18 cellular contexts compared by ENCODE assay signal in the genomic region with DNA sequence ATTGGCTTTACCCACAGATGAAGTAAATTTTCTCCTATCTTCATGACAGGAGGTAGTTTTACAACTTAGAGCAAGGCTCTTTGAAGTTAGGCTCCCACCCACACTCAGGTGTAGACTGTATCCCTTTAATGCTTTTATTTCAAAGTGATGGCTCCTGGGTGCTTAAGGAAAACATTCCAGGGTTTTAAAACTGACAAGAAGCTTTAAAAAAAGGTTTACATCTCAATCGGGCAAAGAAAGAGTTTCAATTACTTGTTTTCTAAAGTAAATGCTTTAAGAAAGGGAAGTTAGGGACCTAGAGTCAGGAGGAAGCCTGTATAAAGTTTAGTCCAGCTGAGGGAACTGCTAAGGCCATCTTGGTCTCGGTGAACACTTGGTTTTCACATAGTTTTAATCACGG.
DNase-seq lines count a peak whose midpoint lies in the region; ATAC-seq, FAIRE-seq and TF ChIP-seq lines count a peak whose summit lies in the region.
"Had no signal": no experiment of that assay in that cellular context is flagged by ENCODE, and none has a peak within 500 bp of the region (broad histone marks: within the 10 kb centered on the region; RNA-seq: fewer than 3 reads in every experiment).

No MANE protein-coding gene starts in this region.

- H3K36me3 Mint-ChIP-seq in GM23338 (ENCODE audit: low read depth), result peaks cover 4% of the 10 kb centered on the region; the same call in 2 of the 3 replicates
- H3K36me3 Mint-ChIP-seq: CD8-positive, alpha-beta T cell had no signal

- CTCF ChIA-PET in H1 (lab: Charles Lee; ENCODE audit: partially characterized antibody), result interaction anchor here (0.7 kb wide), 1 partner anchor 57 kb away, joined by 3 read pairs; no protein-coding TSS in a partner anchor

- no peak overlapping the region for H3K4ac ChIP-seq in H1 (replicated peaks; ENCODE audit: insufficient read length, low read depth, low read length)
- no peak overlapping the region for H3K4ac ChIP-seq in mesendoderm (ENCODE audit: low read depth, low read length)

- H3K18ac ChIP-seq in H1 (ENCODE audit: extremely low read depth, low read length) (no peak overlapping the region), mesendoderm (ENCODE audit: low read length) (no peak overlapping the region)

- H3K36me3 ChIP-seq in GM23338 (ENCODE audit: insufficient read depth) (no peaks in the 10 kb centered on the region), H1 (ENCODE audit: control insufficient read depth in 2 of 4, insufficient read depth in 4 of 4, low read length in 3 of 4) (no peaks in the 10 kb centered on the region), mesendoderm (ENCODE audit: control insufficient read depth, insufficient read depth, low read length) (no peaks in the 10 kb centered on the region)
- H3K36me3 ChIP-seq: BLaER1 treated with 17β-estradiol and CSF1 and Interleukin-3, amounts not matched to agents 10 nM and 100 nM had no signal

- H3K56ac ChIP-seq in H1 (replicated peaks; ENCODE audit: insufficient read length, low read depth, low read length) (no peak overlapping the region), mesendoderm (ENCODE audit: low read length) (no peak overlapping the region)

- H3K4me2 ChIP-seq in GM23338 (no peak overlapping the region), H1 (ENCODE audit: insufficient read depth in 1 of 2, low read depth in 2 of 2, low read length in 2 of 2) (no peak overlapping the region), mesendoderm (ENCODE audit: low read length) (no peak overlapping the region)
- H3K4me2 ChIP-seq: BLaER1 treated with 17β-estradiol and CSF1 and Interleukin-3, amounts not matched to agents 10 nM and 100 nM had no signal

- no peaks in the 10 kb centered on the region for H3F3A ChIP-seq in GM23338 (replicated peaks; ENCODE audit: low read depth)

- H2BK15ac ChIP-seq in H1 (ENCODE audit: low read length), result no peak overlapping the region
- no peak overlapping the region for H2BK15ac ChIP-seq in mesendoderm (replicated peaks; ENCODE audit: low read depth)

- H2BK5ac ChIP-seq in H1 (ENCODE audit: low read depth, low read length) (no peak overlapping the region), mesendoderm (ENCODE audit: low read length) (no peak overlapping the region)

- no peaks in the 10 kb centered on the region for H3K9me2 ChIP-seq in GM23338 (ENCODE audit: insufficient read depth)

- no peak overlapping the region for H4K91ac ChIP-seq in H1 (replicated peaks; ENCODE audit: insufficient read length, low read length)

- DNase-seq in GM23338 (ENCODE audit: low spot score), result peak; percentile 48
- peak in 1 of 2 experiments; percentile 17 for DNase-seq in H1 (ENCODE audit: low read depth in 1 of 2, low spot score in 2 of 2)
- peak; percentile 21 for DNase-seq in mesendoderm
- DNase-seq in GM13977 (ENCODE audit: low spot score), result no peak
- DNase-seq in NCI-H2029 treated with DMSO at 0.1 percent for 48 hours (lab: John Stamatoyannopoulos, UW), result no peak
- DNase-seq: CD8-positive, alpha-beta T cell; DMS79; GF-D8; GM23248; H7; HFFc6; KBM-7 had no signal

- TF ChIP-seq RAD21 in H1 (IDR thresholded peaks at IDR 0.05 in 1 of 2, conservative IDR thresholded peaks at IDR 0.05 in 1 of 2; ENCODE audit: low read depth in 2 of 2, low read length in 2 of 2), result no peak

- peaks cover 30% of the 10 kb centered on the region; the same call in 2 of the 3 replicates for H3K9me3 Mint-ChIP-seq in GM23338

- H3K79me1 ChIP-seq in H1 (ENCODE audit: low read depth, low read length) (no peaks in the 10 kb centered on the region), mesendoderm (ENCODE audit: low read length) (no peaks in the 10 kb centered on the region)

- H3K4me3 ChIP-seq in GM23338, result no peak overlapping the region
- H3K4me3 ChIP-seq in H1 (ENCODE audit: extremely low read depth in 1 of 4, insufficient read depth in 2 of 4, low read depth in 3 of 4, low read length in 4 of 4), result no peak overlapping the region
- no peak overlapping the region for H3K4me3 ChIP-seq in mesendoderm (ENCODE audit: low read length)
- H3K4me3 ChIP-seq: BLaER1 treated with 17β-estradiol and CSF1 and Interleukin-3, amounts not matched to agents 10 nM and 100 nM; GM23248 had no signal

- in situ Hi-C loops in GM13977 (cut with MboI; ENCODE audit: low pct_unique_long_range_greater_than_20kb, low sequenced_read_pairs, unreplicated experiment), result no loop called here

- FAIRE-seq in H1 (lab: Jason Lieb, UNC), result peak; percentile 36
- FAIRE-seq: HTR-8/SVneo had no signal

- H3K9me3 ChIP-seq in H1 (ENCODE audit: insufficient read depth in 2 of 2, low read depth in 1 of 2, low read length in 1 of 2), result no peaks in the 10 kb centered on the region

- peak in 1 of 2 experiments; percentile 35; a peak in 1 of 3 replicates for TF ChIP-seq EP300 in H1 (IDR thresholded peaks at IDR 0.05; ENCODE audit: borderline replicate concordance in 1 of 2, low read depth in 2 of 2, low read length in 2 of 2)

- no peaks in the 10 kb centered on the region for H3K23me2 ChIP-seq in H1 (ENCODE audit: low read depth, low read length)

- H3K14ac ChIP-seq in H1 (ENCODE audit: insufficient read length), result no peak overlapping the region

- H4K5ac ChIP-seq in H1 (ENCODE audit: insufficient read length, low read depth, low read length), result no peak overlapping the region
- H4K5ac ChIP-seq in mesendoderm (ENCODE audit: low read length), result no peak overlapping the region

- H3K4me1 ChIP-seq in GM23338 (ENCODE audit: insufficient read depth) (no peaks in the 10 kb centered on the region), H1 (replicated peaks in 1 of 4; ENCODE audit: control insufficient read depth in 3 of 4, insufficient read depth in 4 of 4, low read length in 3 of 4) (no peaks in the 10 kb centered on the region), mesendoderm (ENCODE audit: control insufficient read depth, low read depth, low read length) (no peaks in the 10 kb centered on the region)
- H3K4me1 ChIP-seq: BLaER1 treated with 17β-estradiol and CSF1 and Interleukin-3, amounts not matched to agents 10 nM and 100 nM had no signal

- POLR2A ChIA-PET in H1 (lab: Charles Lee; ENCODE audit: partially characterized antibody), result no interaction called here

- ATAC-seq in GM23338, result peak; percentile 79
- ATAC-seq in GM18517 (IDR thresholded peaks at IDR 0.05; ENCODE audit: unreplicated experiment), result no peak
- ATAC-seq: CD8-positive, alpha-beta T cell; HCT116 had no signal

- H3K9ac ChIP-seq in H1 (replicated peaks in 1 of 4; ENCODE audit: extremely low read depth in 1 of 4, low read depth in 3 of 4, low read length in 3 of 4) (no peak overlapping the region), mesendoderm (ENCODE audit: low read length) (no peak overlapping the region)
- H3K9ac ChIP-seq: BLaER1 treated with 17β-estradiol and CSF1 and Interleukin-3, amounts not matched to agents 10 nM and 100 nM; GM23248 had no signal

- no peak overlapping the region for H2BK20ac ChIP-seq in H1 (ENCODE audit: low read length)

- H3K27me3 Mint-ChIP-seq in GM23338 (ENCODE audit: insufficient read depth, low read depth, poor library complexity), result peaks cover 52% of the 10 kb centered on the region
- H3K27me3 Mint-ChIP-seq: B cell, IgD-negative memory B cell had no signal

- no peak overlapping the region for H3K27ac ChIP-seq in GM23338 (ENCODE audit: low read depth)
- H3K27ac ChIP-seq in H1 (ENCODE audit: low read depth, low read length), result no peak overlapping the region
- no peak overlapping the region for H3K27ac ChIP-seq in mesendoderm (ENCODE audit: low read depth, low read length)
- H3K27ac ChIP-seq: BLaER1 treated with 17β-estradiol and CSF1 and Interleukin-3, amounts not matched to agents 10 nM and 100 nM; GM23248 had no signal

- H4K8ac ChIP-seq in H1 (ENCODE audit: extremely low read depth, insufficient read depth, low read length) (no peak overlapping the region), mesendoderm (ENCODE audit: low read depth, low read length) (no peak overlapping the region)

- TF ChIP-seq CTCF in GM23338 (conservative IDR thresholded peaks at IDR 0.05; ENCODE audit: low read depth in 2 of 2) (no peak), H1 (IDR thresholded peaks at IDR 0.05; ENCODE audit: control extremely low read depth in 1 of 3, insufficient read depth in 1 of 3, low read depth in 1 of 3, low read length in 3 of 3) (no peak), GM13977 (IDR thresholded peaks at IDR 0.05; ENCODE audit: extremely low read depth, insufficient read depth, missing control alignments) (no peak)

- H3K27ac Mint-ChIP-seq in GM23338, result no peak overlapping the region
- H3K27ac Mint-ChIP-seq: B cell; CD8-positive, alpha-beta T cell; HFFc6; IgD-negative memory B cell had no signal

- no peaks in the 10 kb centered on the region for H3K79me2 ChIP-seq in GM23338 (replicated peaks; ENCODE audit: insufficient read depth)
- no peaks in the 10 kb centered on the region for H3K79me2 ChIP-seq in H1 (ENCODE audit: control insufficient read depth in 1 of 2, insufficient read depth in 2 of 2, low read length in 2 of 2)
- no peaks in the 10 kb centered on the region for H3K79me2 ChIP-seq in mesendoderm (ENCODE audit: control insufficient read depth, insufficient read depth, low read length)

- H3K23ac ChIP-seq in H1 (ENCODE audit: insufficient read length), result no peak overlapping the region
- no peak overlapping the region for H3K23ac ChIP-seq in mesendoderm (ENCODE audit: low read length)

- no peak overlapping the region for H2AK5ac ChIP-seq in H1 (ENCODE audit: low read depth, low read length)
- no peak overlapping the region for H2AK5ac ChIP-seq in mesendoderm (ENCODE audit: low read length)

- peaks cover 94% of the 10 kb centered on the region for H3K27me3 ChIP-seq in GM23338 (ENCODE audit: insufficient read depth)
- H3K27me3 ChIP-seq in H1 (replicated peaks in 1 of 4; ENCODE audit: control insufficient read depth in 3 of 4, extremely low read depth in 1 of 4, insufficient read depth in 3 of 4, low read length in 3 of 4), result peaks cover 11 to 84% (median 48%) of the 10 kb centered on the region in 4 experiments
- no peaks in the 10 kb centered on the region for H3K27me3 ChIP-seq in mesendoderm (ENCODE audit: insufficient read depth, low read length, poor library complexity)
- H3K27me3 ChIP-seq: BLaER1 treated with 17β-estradiol and CSF1 and Interleukin-3, amounts not matched to agents 10 nM and 100 nM had no signal

- no peak overlapping the region for H2BK12ac ChIP-seq in H1 (ENCODE audit: low read depth, low read length)

- 63% methylated on average over 3 of the region's 3 CpGs; no CpG with 5 or more reads in 1 of the 2 experiments for WGBS in H1 (ENCODE audit: extremely low coverage in 1 of 2, insufficient coverage in 1 of 2, insufficient read length in 1 of 2, insufficient replicate concordance in 2 of 2, low coverage in 1 of 2, low lambda C conversion rate in 2 of 2, missing lambda C conversion rate in 1 of 2), 2 experiments
- WGBS in mesendoderm (ENCODE audit: extremely low coverage, insufficient coverage, low lambda C conversion rate), result no CpG with 5 or more reads among the region's 3 CpGs

- H2AFZ ChIP-seq in GM23338 (no peak overlapping the region), H1 (ENCODE audit: low read length) (no peak overlapping the region)
- H2AFZ ChIP-seq: GM23248 had no signal

- no peaks in the 10 kb centered on the region for H4K20me1 ChIP-seq in GM23338 (replicated peaks; ENCODE audit: insufficient read depth)
- H4K20me1 ChIP-seq in H1 (replicated peaks in 1 of 2; ENCODE audit: control insufficient read depth in 1 of 2, insufficient read depth in 2 of 2, low read length in 2 of 2), result no peaks in the 10 kb centered on the region
- H4K20me1 ChIP-seq: BLaER1 treated with 17β-estradiol and CSF1 and Interleukin-3, amounts not matched to agents 10 nM and 100 nM had no signal

- no peaks in the 10 kb centered on the region for H3K4me1 Mint-ChIP-seq in GM23338
- H3K4me1 Mint-ChIP-seq: B cell, IgD-negative memory B cell had no signal

- H2BK120ac ChIP-seq in H1 (replicated peaks; ENCODE audit: low read depth, low read length) (no peak overlapping the region), mesendoderm (ENCODE audit: low read depth, low read length) (no peak overlapping the region)

- no peak for TF ChIP-seq POLR2A in H1 (IDR thresholded peaks at IDR 0.05; ENCODE audit: control extremely low read depth in 1 of 2, low read depth in 2 of 2, low read length in 2 of 2)

- no peak overlapping the region for H3K4me3 Mint-ChIP-seq in GM23338
- H3K4me3 Mint-ChIP-seq: B cell; CD8-positive, alpha-beta T cell; HFFc6; IgD-negative memory B cell had no signal

Comparison
In these comparisons a context has a peak if more than half of its experiments do, and no peak if none do; other contexts are left out.
1. DNase-seq: peak in GM23338 (single experiment) and mesendoderm (single experiment); none in GM13977 (single experiment) and NCI-H2029 treated with DMSO at 0.1 percent for 48 hours (single experiment).